In genomic region chr5:134242146-134242545, GRCh38 we compare ENCODE assay signal across 11 cellular contexts. TPM values are rescaled to one million over a fixed set of nuclear protein-coding genes. Genes with fewer than 3 reads are reported as not detected.
A peak's percentile ranks its signal among the peaks of the same experiment; 100 is the strongest.
DNase-seq lines count a peak whose midpoint lies in the region; ATAC-seq and TF ChIP-seq lines count a peak whose summit lies in the region.
"Had no signal": no experiment of that assay in that cellular context is flagged by ENCODE, and none has a peak within 500 bp of the region (broad histone marks: within the 10 kb centered on the region; RNA-seq: fewer than 3 reads in every experiment).

No MANE protein-coding gene starts in this region.

- peak; percentile 94 for DNase-seq in LHCN-M2 (ENCODE audit: low read depth)
- peak; percentile 96 for DNase-seq in choroid plexus epithelial cell (ENCODE audit: low read depth)
- peak; percentile 19 for DNase-seq in kidney tubule cell (ENCODE audit: low spot score)
- DNase-seq in substantia nigra (lab: John Stamatoyannopoulos, UW): peak in 26 of 49 donors; percentile 4 to 65 (median 26)
- DNase-seq in HuH-7.5 (ENCODE audit: low spot score): no peak
- no peak for DNase-seq in NCI-H1436 (lab: John Stamatoyannopoulos, UW)
- no peak for DNase-seq in DMS153 (lab: John Stamatoyannopoulos, UW)
- DNase-seq: central memory CD4-positive, alpha-beta T cell; DND-41; nephron progenitor cell had no signal

- H3K27ac ChIP-seq in substantia nigra (ENCODE audit: low read depth, low read length, poor library complexity, severe bottlenecking): peak overlapping the region; percentile 58

- peak; percentile 18 for TF ChIP-seq CTCF in choroid plexus epithelial cell (conservative IDR thresholded peaks at IDR 0.05; ENCODE audit: low read depth, low read length)

- no peak for ATAC-seq in GM21447 (IDR thresholded peaks at IDR 0.05; ENCODE audit: unreplicated experiment)

- H3K4me3 ChIP-seq in choroid plexus epithelial cell (ENCODE audit: low read depth, low read length): no peak overlapping the region

RNA-seq across cellular contexts. Expression of gene PPP2CA, which starts 16.3 kb away (rescaled TPM):
- total RNA-seq in LHCN-M2 (2014; rRNA removed): 255 and 270 TPM in 2 replicates
- 128 TPM for polyA plus RNA-seq in LHCN-M2 (2012)

Comparison
In these comparisons a context has a peak if more than half of its experiments do, and no peak if none do; other contexts are left out.
1. DNase-seq: peak in LHCN-M2 (single experiment), choroid plexus epithelial cell (single experiment), kidney tubule cell (single experiment) and substantia nigra (26 of 49); none in HuH-7.5 (single experiment), NCI-H1436 (single experiment) and DMS153 (single experiment).